In genomic region chr6:138336221-138336620, GRCh38 we compare ENCODE assay signal across 19 cellular contexts. TPM values are rescaled to one million over a fixed set of nuclear protein-coding genes. Genes with fewer than 3 reads are reported as not detected.
A peak's percentile ranks its signal among the peaks of the same experiment; 100 is the strongest.
DNase-seq lines count a peak whose midpoint lies in the region; TF ChIP-seq lines count a peak whose summit lies in the region.
"Had no signal": no experiment of that assay in that cellular context is flagged by ENCODE, and none has a peak within 500 bp of the region (broad histone marks: within the 10 kb centered on the region; RNA-seq: fewer than 3 reads in every experiment).

No MANE protein-coding gene starts in this region.

- CTCF ChIA-PET in PC-9 (lab: Charles Lee) = no interaction called here

- no peaks in the 10 kb centered on the region for H3K9me2 ChIP-seq in PC-9 (ENCODE audit: insufficient read depth)

- POLR2A ChIA-PET in PC-9 (lab: Charles Lee; ENCODE audit: unreplicated experiment) = no interaction called here

- H3K9me3 ChIP-seq in BE2C (no peaks in the 10 kb centered on the region), smooth muscle cell (replicated peaks; ENCODE audit: low read depth) (no peaks in the 10 kb centered on the region), PC-9 (ENCODE audit: insufficient read depth, low read depth) (no peaks in the 10 kb centered on the region)

- 87% methylated on average over 8 of the region's 8 CpGs for WGBS in smooth muscle cell (ENCODE audit: low lambda C conversion rate)

- no peak overlapping the region for H3K9ac ChIP-seq in smooth muscle cell (ENCODE audit: low read depth)
- H3K9ac ChIP-seq: KMS-11 had no signal

- H4K20me1 ChIP-seq in smooth muscle cell (ENCODE audit: low read depth) (no peaks in the 10 kb centered on the region), PC-9 (ENCODE audit: insufficient read depth) (no peaks in the 10 kb centered on the region)

- H3K79me2 ChIP-seq in smooth muscle cell (ENCODE audit: low read depth) = no peaks in the 10 kb centered on the region
- H3K79me2 ChIP-seq in PC-9 (ENCODE audit: low read depth) = no peaks in the 10 kb centered on the region

- H2AFZ ChIP-seq in smooth muscle cell (ENCODE audit: low read depth) (no peak overlapping the region), PC-9 (no peak overlapping the region)

- H3K4me2 ChIP-seq in smooth muscle cell (no peak overlapping the region), PC-9 (no peak overlapping the region)
- H3K4me2 ChIP-seq: KMS-11 had no signal

- intact Hi-C loops in PC-9 (cut with micrococcal nuclease; ENCODE audit: unreplicated experiment) = no loop called here

- H3K4me3 ChIP-seq in BE2C (ENCODE audit: low read depth, low read length) (peak overlapping the region; percentile 44), H7 (ENCODE audit: insufficient read depth, low read depth, low read length) (no peak overlapping the region), smooth muscle cell (no peak overlapping the region), PC-9 (no peak overlapping the region)
- H3K4me3 ChIP-seq: SK-N-MC had no signal

- H3K27ac ChIP-seq in smooth muscle cell (ENCODE audit: low read depth) (no peak overlapping the region), PC-9 (no peak overlapping the region)
- H3K27ac ChIP-seq: C4-2B, KMS-11, SK-N-MC had no signal

- no peaks in the 10 kb centered on the region for H3K36me3 ChIP-seq in BE2C
- peaks cover 1% of the 10 kb centered on the region; the same call in 1 of the 2 replicates for H3K36me3 ChIP-seq in H7 (replicated peaks; ENCODE audit: control insufficient read depth, insufficient read depth, low read length)
- H3K36me3 ChIP-seq in smooth muscle cell (ENCODE audit: low read depth) = no peaks in the 10 kb centered on the region
- H3K36me3 ChIP-seq in PC-9 (ENCODE audit: low read depth) = peaks cover 20% of the 10 kb centered on the region

- H3K4me1 ChIP-seq in BE2C (no peaks in the 10 kb centered on the region), smooth muscle cell (ENCODE audit: low read depth) (no peaks in the 10 kb centered on the region), PC-9 (replicated peaks; ENCODE audit: insufficient read depth) (no peaks in the 10 kb centered on the region)

- no peak for TF ChIP-seq CTCF in BE2C (IDR thresholded peaks at IDR 0.05; ENCODE audit: low read depth, low read length)
- TF ChIP-seq CTCF in smooth muscle cell (IDR thresholded peaks at IDR 0.05; ENCODE audit: borderline replicate concordance, insufficient read depth, poor library complexity, severe bottlenecking) = no peak
- no peak for TF ChIP-seq CTCF in PC-9 (conservative IDR thresholded peaks at IDR 0.05)

- H3K27me3 ChIP-seq in BE2C = no peaks in the 10 kb centered on the region; the same call in 1 of the 2 replicates
- H3K27me3 ChIP-seq in H7 (ENCODE audit: control insufficient read depth, insufficient read depth, low read length) = no peaks in the 10 kb centered on the region
- H3K27me3 ChIP-seq in smooth muscle cell (ENCODE audit: low read depth) = peaks cover 15% of the 10 kb centered on the region
- no peaks in the 10 kb centered on the region for H3K27me3 ChIP-seq in PC-9 (ENCODE audit: insufficient read depth, low read depth)

- DNase-seq in BE2C (peak; percentile 90), H7 (peak; percentile 18), RPMI7951 (ENCODE audit: low read depth) (peak; percentile 68), iPS-NIHi11 (ENCODE audit: low spot score) (peak; percentile 37), NCI-H226 (no peak), smooth muscle cell (lab: John Stamatoyannopoulos, UW; ENCODE audit: unreplicated experiment) (no peak), amygdala (lab: John Stamatoyannopoulos, UW) (no peak), PC-9 (no peak)
- DNase-seq: NCI-H1092, NCI-H146, NCI-H2081 treated with DMSO at 0.1 percent for 48 hours, NCI-H345, NCI-H69, T-helper 1 cell had no signal

- no peaks in the 10 kb centered on the region for H3F3A ChIP-seq in smooth muscle cell (ENCODE audit: low read depth)
- peaks cover 3% of the 10 kb centered on the region for H3F3A ChIP-seq in PC-9 (ENCODE audit: insufficient read depth, low read depth)

- BruUV-seq in PC-9 (replicated peaks; lab: Mats Ljungman, UMichigan) = no TSS peak

RNA-seq across cellular contexts. Expression of gene SMIM28, which starts 41.5 kb away (rescaled TPM):
- not detected for polyA plus RNA-seq in BE2C (2012; ENCODE audit: insufficient read depth, insufficient read length, low read depth)
- total RNA-seq in H7 (2014; rRNA removed; shearing (Covaris generic)) = 0.35 TPM in 1 of 2 replicates, not detected in the other
- total RNA-seq in RPMI7951 (2014; rRNA removed; shearing (Covaris generic)) = not detected in 2 replicates
- total RNA-seq in smooth muscle cell (not detected in 2 replicates), PC-9 (2021) (not detected in 2 replicates)
- not detected in 2 replicates for polyA plus RNA-seq in smooth muscle cell
- total RNA-seq: A673, MCF 10A had no signal

Comparison
In these comparisons a context has a peak if more than half of its experiments do, and no peak if none do; other contexts are left out.
1. DNase-seq: peak in BE2C (single experiment), H7 (single experiment), RPMI7951 (single experiment) and iPS-NIHi11 (single experiment); none in NCI-H226 (single experiment), smooth muscle cell (single experiment), amygdala (0 of 56) and PC-9 (0 of 2).